In the genomic region with DNA sequence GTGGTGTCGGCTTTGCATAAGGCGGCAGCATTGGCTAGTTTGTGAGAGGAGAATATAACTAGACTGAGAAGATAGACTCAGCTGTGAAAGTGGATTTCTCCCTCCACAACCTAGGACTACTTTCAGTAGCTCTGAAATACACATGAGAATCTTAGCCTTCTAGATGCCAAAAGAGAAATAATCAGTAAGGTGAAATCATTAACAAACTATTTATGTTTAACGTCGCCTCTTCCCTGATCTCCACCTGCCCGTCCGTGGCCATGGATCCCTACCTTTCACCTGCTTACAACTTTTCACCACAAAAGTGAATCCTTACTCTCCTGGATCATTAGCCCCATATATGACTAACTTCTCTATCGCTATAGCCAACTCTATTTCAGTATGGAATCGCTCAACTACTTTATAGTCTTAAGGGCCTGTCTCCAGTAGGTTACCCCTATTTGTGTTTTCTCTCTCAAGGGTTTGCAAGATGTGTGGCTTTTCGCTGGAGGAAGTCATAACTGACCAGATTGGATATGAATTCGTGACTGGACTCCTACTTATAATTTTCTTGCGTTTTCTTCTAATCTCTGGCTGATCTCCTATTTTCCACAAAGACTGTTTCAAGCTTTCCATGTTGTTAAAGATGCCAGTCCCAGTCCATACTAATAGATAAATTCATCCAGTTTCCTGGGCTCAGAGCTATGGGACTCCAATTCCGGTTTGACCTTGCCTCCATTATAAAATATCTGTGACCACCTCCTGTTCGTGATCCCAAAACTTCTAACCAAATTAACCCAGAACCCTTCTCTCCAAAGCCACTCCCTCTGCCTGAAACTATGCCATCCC, we compare ENCODE assay signal across 8 cellular contexts. TPM values are rescaled to one million over a fixed set of nuclear protein-coding genes. Genes with fewer than 3 reads are reported as not detected.
DNase-seq lines count a peak whose midpoint lies in the region; ATAC-seq and TF ChIP-seq lines count a peak whose summit lies in the region.

No MANE protein-coding gene starts in this region.

- H3K18ac ChIP-seq in IMR-90 (ENCODE audit: low read depth, low read length) = peak overlapping the region; percentile 70

- H3K56ac ChIP-seq in IMR-90 (ENCODE audit: extremely low read depth, insufficient read depth, low read length) = peak overlapping the region; percentile 96

- TF ChIP-seq RAD21 in IMR-90 (IDR thresholded peaks at IDR 0.05; ENCODE audit: low read length) = peak; percentile 35; the same call in 1 of the 2 replicates

- intact Hi-C loops in IMR-90 (cut with micrococcal nuclease) = loop anchor here (2.0 to 10.0 kb wide), 2 partner anchors 109 to 1191 kb away; a partner anchor contains a TSS

- peak overlapping the region; percentile 82 for H2AK5ac ChIP-seq in IMR-90 (ENCODE audit: low read depth, low read length)

- H3K9me3 Mint-ChIP-seq in activated naive CD8-positive, alpha-beta T cell treated with anti-CD3 and anti-CD28 coated beads, Interleukin-2, amount 50 U/mL, for 24 hours = no peaks in the 10 kb centered on the region

- H3K4me3 Mint-ChIP-seq in activated naive CD8-positive, alpha-beta T cell treated with anti-CD3 and anti-CD28 coated beads, Interleukin-2, amount 50 U/mL, for 24 hours = peak overlapping the region; percentile 83

- no peaks in the 10 kb centered on the region for H3K9me3 ChIP-seq in IMR-90 (ENCODE audit: control insufficient read depth, insufficient read depth, low read length)
- H3K9me3 ChIP-seq in iPS-20b (ENCODE audit: insufficient read depth, low read depth, low read length) = no peaks in the 10 kb centered on the region
- H3K9me3 ChIP-seq in stomach smooth muscle (ENCODE audit: control insufficient read depth in 2 of 2, low read length in 2 of 2) = no peaks in the 10 kb centered on the region

- no peaks in the 10 kb centered on the region for H3K27me3 ChIP-seq in IMR-90 (ENCODE audit: control insufficient read depth, insufficient read depth, low read length)
- H3K27me3 ChIP-seq in iPS-20b (ENCODE audit: insufficient read depth, low read length) = no peaks in the 10 kb centered on the region
- H3K27me3 ChIP-seq in stomach smooth muscle (ENCODE audit: control insufficient read depth in 1 of 2, insufficient read depth in 2 of 2, low read length in 2 of 2) = no peaks in the 10 kb centered on the region

- peaks cover 10 to 26% of the 10 kb centered on the region in 2 experiments; a peak in 3 of 4 replicates for H3K79me1 ChIP-seq in IMR-90 (ENCODE audit: low read depth in 1 of 2, low read length in 2 of 2)

- H2BK120ac ChIP-seq in IMR-90 (ENCODE audit: low read depth, low read length) = peak overlapping the region; percentile 54

- peak overlapping the region; percentile 89 for H3K14ac ChIP-seq in IMR-90 (replicated peaks; ENCODE audit: low read depth, low read length)

- TSS peak; percentile 66 for BruUV-seq in IMR-90 (replicated peaks; lab: Mats Ljungman, UMichigan)

- H4K5ac ChIP-seq in IMR-90 (ENCODE audit: low read depth, low read length) = peak overlapping the region; percentile 39

- H4K8ac ChIP-seq in IMR-90 (ENCODE audit: low read depth in 2 of 2, low read length in 2 of 2) = peak overlapping the region; percentile 94 to 96

- 0 out of 2 replicates have a peak, but pooled peaks cover 2% of the 10 kb centered on the region for H3K36me3 ChIP-seq in IMR-90 (ENCODE audit: control insufficient read depth, insufficient read depth, low read length)
- H3K36me3 ChIP-seq in iPS-20b (ENCODE audit: insufficient read depth, low read depth, low read length) = no peaks in the 10 kb centered on the region
- no peaks in the 10 kb centered on the region for H3K36me3 ChIP-seq in stomach smooth muscle (ENCODE audit: control insufficient read depth in 2 of 2, insufficient read depth in 2 of 2, low read length in 2 of 2)

- H3K27me3 Mint-ChIP-seq in activated naive CD8-positive, alpha-beta T cell treated with anti-CD3 and anti-CD28 coated beads, Interleukin-2, amount 50 U/mL, for 24 hours = peaks cover 1% of the 10 kb centered on the region

- peak overlapping the region; percentile 94 for H3K4ac ChIP-seq in IMR-90 (ENCODE audit: low read depth, low read length)

- H3K9me1 ChIP-seq in IMR-90 (ENCODE audit: insufficient read depth, low read length) = peaks cover 7% of the 10 kb centered on the region; the same call in 1 of the 2 replicates

- WGBS in IMR-90 (ENCODE audit: extremely low coverage in 2 of 2, insufficient read length in 1 of 2), 2 experiments = 66% methylated on average over 6 of the region's 13 CpGs; no CpG with 5 or more reads in 1 of the 2 experiments

- H3K4me2 ChIP-seq in IMR-90 (ENCODE audit: low read depth, low read length) = peak overlapping the region; percentile 49

- peak overlapping the region; percentile 46 for H3K4me3 ChIP-seq in IMR-90 (ENCODE audit: insufficient read depth, low read depth, low read length)
- peak overlapping the region; percentile 79 for H3K4me3 ChIP-seq in iPS-20b (ENCODE audit: low read length)
- H3K4me3 ChIP-seq in stomach smooth muscle (ENCODE audit: low read length in 2 of 2) = peak overlapping the region; percentile 88 to 90

- H3K4me1 Mint-ChIP-seq in activated naive CD8-positive, alpha-beta T cell treated with anti-CD3 and anti-CD28 coated beads, Interleukin-2, amount 50 U/mL, for 24 hours = peaks cover 40% of the 10 kb centered on the region

- DNase-seq in DMS53 (lab: John Stamatoyannopoulos, UW) = peak; percentile 55
- no peak for DNase-seq in IMR-90
- DNase-seq in activated naive CD8-positive, alpha-beta T cell treated with anti-CD3 and anti-CD28 coated beads, Interleukin-2, amount 50 U/mL, for 24 hours = no peak
- DNase-seq in 8988T = no peak
- DNase-seq in kidney tubule cell (ENCODE audit: low spot score) = no peak

- peak overlapping the region; percentile 53; the same call in 1 of the 2 replicates for H2BK20ac ChIP-seq in IMR-90 (ENCODE audit: low read depth, low read length)

- peak overlapping the region; percentile 84 for H4K91ac ChIP-seq in IMR-90 (ENCODE audit: insufficient read depth, low read depth, low read length)

- dilution Hi-C loops in IMR-90 (cut with HindIII; ENCODE audit: low sequenced_read_pairs, unreplicated experiment) = no loop called here

- no peak for TF ChIP-seq POLR2A in IMR-90 (IDR thresholded peaks at IDR 0.05; ENCODE audit: low read depth, low read length)

- H3K27ac ChIP-seq in IMR-90 (ENCODE audit: insufficient read depth, low read length) (peak overlapping the region; percentile 93), iPS-20b (ENCODE audit: low read length) (peak overlapping the region; percentile 80), stomach smooth muscle (ENCODE audit: low read length) (peak overlapping the region; percentile 99)

- peaks cover 7% of the 10 kb centered on the region for H3K36me3 Mint-ChIP-seq in activated naive CD8-positive, alpha-beta T cell treated with anti-CD3 and anti-CD28 coated beads, Interleukin-2, amount 50 U/mL, for 24 hours (ENCODE audit: low read depth)

- POLR2A ChIA-PET in IMR-90 (lab: Charles Lee; ENCODE audit: unreplicated experiment) = interaction anchor here (0.5 to 1.6 kb wide), 6 partner anchors 108 to 509 kb away, joined by 3 to 12 read pairs (median 7); a partner anchor contains a TSS

- peak; percentile 37 for TF ChIP-seq CTCF in IMR-90 (conservative IDR thresholded peaks at IDR 0.05; ENCODE audit: low read depth, low read length)

- H2BK15ac ChIP-seq in IMR-90 (ENCODE audit: low read depth, low read length) = peak overlapping the region; percentile 39; the same call in 2 of the 3 replicates

- in situ Hi-C loops in IMR-90 (cut with MboI; ENCODE audit: low sequenced_read_pairs) = loop anchor here (10.0 kb wide), 2 partner anchors 449 to 679 kb away; no protein-coding TSS in a partner anchor

- peak; percentile 9; the same call in 1 of the 2 replicates for ATAC-seq in IMR-90 (ENCODE audit: low read depth)
- ATAC-seq in activated naive CD8-positive, alpha-beta T cell treated with anti-CD3 and anti-CD28 coated beads, Interleukin-2, amount 50 U/mL, for 24 hours = no peak
- no peak for ATAC-seq in HG03342 (IDR thresholded peaks at IDR 0.05; ENCODE audit: unreplicated experiment)

- peak overlapping the region; percentile 86 for H3K23ac ChIP-seq in IMR-90 (ENCODE audit: low read depth, low read length)

- H2AFZ ChIP-seq in IMR-90 (replicated peaks; ENCODE audit: low read length, poor library complexity) = peak overlapping the region; percentile 79

- peak overlapping the region; percentile 81 for H2BK5ac ChIP-seq in IMR-90 (ENCODE audit: low read depth, low read length, poor library complexity, severe bottlenecking)

- H3K4me1 ChIP-seq in IMR-90 (ENCODE audit: control insufficient read depth, insufficient read depth, low read length) (peaks cover 3% of the 10 kb centered on the region), iPS-20b (ENCODE audit: insufficient read depth, low read length) (peaks cover 22% of the 10 kb centered on the region), stomach smooth muscle (ENCODE audit: control insufficient read depth, insufficient read depth, low read length) (peaks cover 22% of the 10 kb centered on the region)

- peak overlapping the region; percentile 21 for H2AK9ac ChIP-seq in IMR-90 (replicated peaks; ENCODE audit: low read depth, low read length, poor library complexity)

- no peaks in the 10 kb centered on the region for H4K20me1 ChIP-seq in IMR-90 (ENCODE audit: insufficient read depth, low read length)

- CTCF ChIA-PET in IMR-90 (lab: Yijun Ruan, JAX) = interaction anchor here (0.8 to 4.1 kb wide), 21 partner anchors 11 to 560 kb away, joined by 3 to 35 read pairs (median 4); a partner anchor contains a TSS

- H3K27ac Mint-ChIP-seq in activated naive CD8-positive, alpha-beta T cell treated with anti-CD3 and anti-CD28 coated beads, Interleukin-2, amount 50 U/mL, for 24 hours = peak overlapping the region; percentile 94

- H3K9ac ChIP-seq in IMR-90 (ENCODE audit: low read depth, low read length) (peak overlapping the region; percentile 90), iPS-20b (ENCODE audit: low read depth, low read length) (peak overlapping the region; percentile 92), stomach smooth muscle (ENCODE audit: low read length in 2 of 2) (peak overlapping the region; percentile 94 to 97)

TF ChIP-seq in IMR-90, 13 proteins besides CTCF, POLR2A, EP300 and RAD21 (continues in another document):
- TF ChIP-seq, protein P1, sequence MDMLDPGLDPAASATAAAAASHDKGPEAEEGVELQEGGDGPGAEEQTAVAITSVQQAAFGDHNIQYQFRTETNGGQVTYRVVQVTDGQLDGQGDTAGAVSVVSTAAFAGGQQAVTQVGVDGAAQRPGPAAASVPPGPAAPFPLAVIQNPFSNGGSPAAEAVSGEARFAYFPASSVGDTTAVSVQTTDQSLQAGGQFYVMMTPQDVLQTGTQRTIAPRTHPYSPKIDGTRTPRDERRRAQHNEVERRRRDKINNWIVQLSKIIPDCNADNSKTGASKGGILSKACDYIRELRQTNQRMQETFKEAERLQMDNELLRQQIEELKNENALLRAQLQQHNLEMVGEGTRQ (IDR thresholded peaks at IDR 0.05; ENCODE audit: low read depth, low read length) = no peak
- no peak for TF ChIP-seq RCOR1 (IDR thresholded peaks at IDR 0.05; ENCODE audit: insufficient replicate concordance, low read length)
- TF ChIP-seq BHLHE40 (IDR thresholded peaks at IDR 0.05; ENCODE audit: low read depth, low read length) = no peak
- no peak for TF ChIP-seq MXI1 (IDR thresholded peaks at IDR 0.05; ENCODE audit: borderline replicate concordance, low read depth, low read length)

RNA-seq across cellular contexts. Expression of a gene that starts 1.1 kb away (rescaled TPM):
- 32.3 and 53.3 TPM in 2 replicates for total RNA-seq in IMR-90 (2012; rRNA removed)
- polyA plus RNA-seq in IMR-90 (2012; rRNA removed) = 7.9 and 9.6 TPM in 2 replicates
- polyA plus RNA-seq in IMR-90 (2012; cell fraction: cytosol; rRNA removed) = 1.5 and 2.2 TPM in 2 replicates
- polyA plus RNA-seq in IMR-90 (2012; cell fraction: nucleus; rRNA removed; ENCODE audit: low replicate concordance) = 1.3 and 8.4 TPM in 2 replicates
